Comparison of ENCODE assay signal across 9 cellular contexts in genomic region chr10:79072041-79072441, GRCh38. TPM values are rescaled to one million over a fixed set of nuclear protein-coding genes. Genes with fewer than 3 reads are reported as not detected.
DNase-seq lines count a peak whose midpoint lies in the region; ATAC-seq and TF ChIP-seq lines count a peak whose summit lies in the region.
"Had no signal": no experiment of that assay in that cellular context is flagged by ENCODE, and none has a peak within 500 bp of the region (broad histone marks: within the 10 kb centered on the region; RNA-seq: fewer than 3 reads in every experiment).

No MANE protein-coding gene starts in this region.

- H3K4me3 Mint-ChIP-seq in CD8-positive, alpha-beta T cell: peak overlapping the region; percentile 11
- peak overlapping the region; percentile 96 for H3K4me3 Mint-ChIP-seq in glutamatergic neuron (ENCODE audit: unreplicated experiment)
- H3K4me3 Mint-ChIP-seq in stimulated activated naive CD8-positive, alpha-beta T cell treated with anti-CD3 and anti-CD28 coated beads, Interleukin-15, amount 100 ng/mL, for 72 hours: no peak overlapping the region

- no peaks in the 10 kb centered on the region for H3K27me3 Mint-ChIP-seq in CD8-positive, alpha-beta T cell (ENCODE audit: low read depth)
- H3K27me3 Mint-ChIP-seq in glutamatergic neuron (ENCODE audit: unreplicated experiment): peaks cover 28% of the 10 kb centered on the region
- peaks cover 8% of the 10 kb centered on the region for H3K27me3 Mint-ChIP-seq in stimulated activated naive CD8-positive, alpha-beta T cell treated with anti-CD3 and anti-CD28 coated beads, Interleukin-15, amount 100 ng/mL, for 72 hours

- no peaks in the 10 kb centered on the region for H3K9me3 ChIP-seq in CD8-positive, alpha-beta T cell (ENCODE audit: low read length)
- H3K9me3 ChIP-seq in effector memory CD4-positive, alpha-beta T cell (ENCODE audit: control insufficient read depth, low read length): no peaks in the 10 kb centered on the region

- POLR2A ChIA-PET in CD8-positive, alpha-beta T cell (lab: Charles Lee): no interaction called here

- peaks cover 16% of the 10 kb centered on the region for H3K4me1 ChIP-seq in CD8-positive, alpha-beta T cell (ENCODE audit: insufficient read depth, low read length)
- peaks cover 11% of the 10 kb centered on the region for H3K4me1 ChIP-seq in effector memory CD4-positive, alpha-beta T cell (ENCODE audit: control insufficient read depth, insufficient read depth, low read length, poor library complexity, severe bottlenecking)

- H3K36me3 ChIP-seq in CD8-positive, alpha-beta T cell (ENCODE audit: insufficient read depth, low read length): no peaks in the 10 kb centered on the region
- H3K36me3 ChIP-seq in effector memory CD4-positive, alpha-beta T cell (ENCODE audit: control insufficient read depth, insufficient read depth, low read length): no peaks in the 10 kb centered on the region

- ATAC-seq in CD8-positive, alpha-beta T cell: no peak
- ATAC-seq in stimulated activated naive CD8-positive, alpha-beta T cell treated with anti-CD3 and anti-CD28 coated beads, Interleukin-15, amount 100 ng/mL, for 72 hours: no peak

- intact Hi-C loops in CD8-positive, alpha-beta T cell (cut with DNase I, micrococcal nuclease): loop anchor here in 1 of 2 experiments (5.0 kb wide), 1 partner anchor 65 kb away; no protein-coding TSS in a partner anchor

- H3K9me3 Mint-ChIP-seq in CD8-positive, alpha-beta T cell: no peaks in the 10 kb centered on the region
- peaks cover 12% of the 10 kb centered on the region for H3K9me3 Mint-ChIP-seq in glutamatergic neuron (ENCODE audit: unreplicated experiment)
- no peaks in the 10 kb centered on the region for H3K9me3 Mint-ChIP-seq in stimulated activated naive CD8-positive, alpha-beta T cell treated with anti-CD3 and anti-CD28 coated beads, Interleukin-15, amount 100 ng/mL, for 72 hours

- no peak for TF ChIP-seq CTCF in CD8-positive, alpha-beta T cell (IDR thresholded peaks at IDR 0.05)
- TF ChIP-seq CTCF in WI38 (IDR thresholded peaks at IDR 0.05; ENCODE audit: low read depth, low read length) (no peak), glutamatergic neuron (IDR thresholded peaks at IDR 0.05; ENCODE audit: partially characterized antibody, unreplicated experiment) (no peak)

- H3K27ac Mint-ChIP-seq in CD8-positive, alpha-beta T cell: no peak overlapping the region
- H3K27ac Mint-ChIP-seq in glutamatergic neuron (ENCODE audit: unreplicated experiment): peak overlapping the region; percentile 59
- no peak overlapping the region for H3K27ac Mint-ChIP-seq in stimulated activated naive CD8-positive, alpha-beta T cell treated with anti-CD3 and anti-CD28 coated beads, Interleukin-15, amount 100 ng/mL, for 72 hours

- H3K4me1 Mint-ChIP-seq in CD8-positive, alpha-beta T cell (ENCODE audit: low read depth): peaks cover 23% of the 10 kb centered on the region
- H3K4me1 Mint-ChIP-seq in glutamatergic neuron (ENCODE audit: low read depth, unreplicated experiment): peaks cover 41% of the 10 kb centered on the region
- H3K4me1 Mint-ChIP-seq in stimulated activated naive CD8-positive, alpha-beta T cell treated with anti-CD3 and anti-CD28 coated beads, Interleukin-15, amount 100 ng/mL, for 72 hours: peaks cover 65% of the 10 kb centered on the region

- CTCF ChIA-PET in CD8-positive, alpha-beta T cell (lab: Charles Lee): interaction anchor here (1.1 kb wide), 1 partner anchor 1024 kb away, joined by 3 read pairs; no protein-coding TSS in a partner anchor

- H3K36me3 Mint-ChIP-seq in CD8-positive, alpha-beta T cell: peaks cover 6% of the 10 kb centered on the region
- H3K36me3 Mint-ChIP-seq in glutamatergic neuron (ENCODE audit: unreplicated experiment): no peaks in the 10 kb centered on the region

- no peak for DNase-seq in CD8-positive, alpha-beta T cell
- no peak for DNase-seq in glutamatergic neuron
- DNase-seq in putamen (ENCODE audit: low spot score): peak; percentile 37
- no peak for DNase-seq in stimulated activated CD8-positive, alpha-beta memory T cell treated with anti-CD3 and anti-CD28 coated beads, Interleukin-4, amount 100 ng/mL, for 48 hours
- DNase-seq in stimulated activated naive CD8-positive, alpha-beta T cell treated with anti-CD3 and anti-CD28 coated beads, Interleukin-15, amount 100 ng/mL, for 72 hours: no peak
- DNase-seq in effector memory CD4-positive, alpha-beta T cell: no peak
- no peak for DNase-seq in NK-92 (lab: John Stamatoyannopoulos, UW; ENCODE audit: unreplicated experiment)
- DNase-seq: NCI-H510A treated with DMSO at 0.1 percent for 48 hours had no signal

- H3K4me3 ChIP-seq in CD8-positive, alpha-beta T cell (ENCODE audit: low read depth, low read length): no peak overlapping the region
- peak overlapping the region; percentile 94 for H3K4me3 ChIP-seq in WI38 (ENCODE audit: low read depth, low read length)
- no peak overlapping the region for H3K4me3 ChIP-seq in effector memory CD4-positive, alpha-beta T cell (ENCODE audit: insufficient read depth, low read depth, low read length, poor library complexity, severe bottlenecking)

- no peaks in the 10 kb centered on the region for H3K27me3 ChIP-seq in CD8-positive, alpha-beta T cell (ENCODE audit: insufficient read depth, low read length)
- H3K27me3 ChIP-seq in effector memory CD4-positive, alpha-beta T cell (replicated peaks; ENCODE audit: control insufficient read depth, insufficient read depth, low read length, poor library complexity, severe bottlenecking): no peaks in the 10 kb centered on the region

- H3K27ac ChIP-seq in CD8-positive, alpha-beta T cell (ENCODE audit: low read depth, low read length): no peak overlapping the region
- H3K27ac ChIP-seq in effector memory CD4-positive, alpha-beta T cell (ENCODE audit: insufficient read depth, low read length, poor library complexity, severe bottlenecking): no peak overlapping the region

RNA-seq across cellular contexts. Expression of gene ZMIZ1, which starts 3.3 kb away (rescaled TPM):
- 10 to 100 TPM; 10.1 to 10.8 TPM for total RNA-seq in CD8-positive, alpha-beta T cell
- 230 TPM for total RNA-seq in glutamatergic neuron (ENCODE audit: unreplicated experiment)

Comparison
In these comparisons a context has a peak if more than half of its experiments do, and no peak if none do; other contexts are left out.
1. H3K4me3 Mint-ChIP-seq: peak in CD8-positive, alpha-beta T cell (single experiment) and glutamatergic neuron (single experiment); none in stimulated activated naive CD8-positive, alpha-beta T cell treated with anti-CD3 and anti-CD28 coated beads, Interleukin-15, amount 100 ng/mL, for 72 hours (0 of 2).
2. RNA of gene ZMIZ1, which starts 3.3 kb away (total RNA-seq): 230 TPM in glutamatergic neuron (single experiment); 10.1 to 10.8 TPM in CD8-positive, alpha-beta T cell; every median in the first group is over 10 times any median in the second.